ENCODE assay signal across 7 cellular contexts in the genomic region with DNA sequence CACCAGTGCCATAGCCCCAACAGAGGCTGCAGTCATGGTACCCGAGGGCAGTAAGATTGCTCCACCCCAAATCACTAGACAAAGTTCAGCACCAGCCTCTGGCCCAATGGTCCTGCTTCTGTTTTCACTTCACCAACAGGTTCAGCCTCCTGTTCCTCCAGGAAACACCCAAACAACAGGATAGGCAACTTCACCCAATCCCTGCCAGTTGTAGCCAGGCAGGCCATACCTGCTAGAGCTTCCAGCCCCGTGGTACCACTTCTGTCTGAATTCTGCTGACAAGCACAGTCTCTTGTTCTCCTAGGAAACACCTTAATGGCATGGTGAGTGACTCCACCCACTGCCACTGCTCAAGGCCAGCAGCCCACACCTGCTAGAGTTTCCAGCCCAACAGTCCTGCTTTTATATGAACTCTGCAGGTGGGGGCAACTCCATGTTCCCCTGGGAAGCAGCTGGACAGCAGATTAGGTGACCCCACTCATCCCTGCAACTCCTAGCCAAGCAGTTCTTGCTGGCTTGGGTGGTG. TPM values are rescaled to one million over a fixed set of nuclear protein-coding genes. Genes with fewer than 3 reads are reported as not detected.
DNase-seq lines count a peak whose midpoint lies in the region; ATAC-seq and TF ChIP-seq lines count a peak whose summit lies in the region.
"Not testable (repeated sequence)": the region's sequence is repeated elsewhere in the genome, so short reads cannot be mapped to it uniquely, and the experiment has no call there.

No MANE protein-coding gene starts in this region.

- not testable (repeated sequence) for H3K36me3 ChIP-seq in MM.1S (replicated peaks; ENCODE audit: insufficient read depth, low read length); endodermal cell (ENCODE audit: control insufficient read depth, insufficient read depth, low read length); mesenchymal stem cell (ENCODE audit: control insufficient read depth in 1 of 2, insufficient read depth in 2 of 2, low read depth in 1 of 2, low read length in 2 of 2)

- peaks cover 14% of the 10 kb centered on the region for H3K4me1 Mint-ChIP-seq in activated T-cell treated with anti-CD3 and anti-CD28 coated beads, Interleukin-2, amount 50 U/mL, for 24 hours (ENCODE audit: low read depth)
- H3K4me1 Mint-ChIP-seq in endodermal cell = not testable (repeated sequence)
- peaks cover 42% of the 10 kb centered on the region for H3K4me1 Mint-ChIP-seq in stimulated activated memory B cell treated with anti-CD40 and anti-IgM and Interleukin-4, amounts not matched to agents 10 μg/mL and 1 μg/mL and 100 μg/mL, for 72 hours

- H4K8ac ChIP-seq in mesenchymal stem cell (ENCODE audit: low read length) = not testable (repeated sequence)

- not testable (repeated sequence) for H2AK5ac ChIP-seq in mesenchymal stem cell (ENCODE audit: low read length, severe bottlenecking)

- H2BK15ac ChIP-seq in mesenchymal stem cell (ENCODE audit: low read depth, poor library complexity, severe bottlenecking) = peak overlapping the region; percentile 48

- H2AFZ ChIP-seq in MM.1S (ENCODE audit: low read length); mesenchymal stem cell (ENCODE audit: low read depth, low read length): not testable (repeated sequence)

- not testable (repeated sequence) for H3K36me3 Mint-ChIP-seq in activated T-cell treated with anti-CD3 and anti-CD28 coated beads, Interleukin-2, amount 50 U/mL, for 24 hours (ENCODE audit: low read depth); endodermal cell (ENCODE audit: low read depth); stimulated activated memory B cell treated with anti-CD40 and anti-IgM and Interleukin-4, amounts not matched to agents 10 μg/mL and 1 μg/mL and 100 μg/mL, for 72 hours

- not testable (repeated sequence) for H4K20me1 ChIP-seq in MM.1S (ENCODE audit: insufficient read depth, low read length)

- not testable (repeated sequence) for H3K27ac Mint-ChIP-seq in activated T-cell treated with anti-CD3 and anti-CD28 coated beads, Interleukin-2, amount 50 U/mL, for 24 hours; endodermal cell
- H3K27ac Mint-ChIP-seq in stimulated activated memory B cell treated with anti-CD40 and anti-IgM and Interleukin-4, amounts not matched to agents 10 μg/mL and 1 μg/mL and 100 μg/mL, for 72 hours = peak overlapping the region; percentile 73

- not testable (repeated sequence) for H3K79me2 ChIP-seq in MM.1S (ENCODE audit: low read length)

- not testable (repeated sequence) for H3K9me3 Mint-ChIP-seq in activated T-cell treated with anti-CD3 and anti-CD28 coated beads, Interleukin-2, amount 50 U/mL, for 24 hours; endodermal cell; stimulated activated memory B cell treated with anti-CD40 and anti-IgM and Interleukin-4, amounts not matched to agents 10 μg/mL and 1 μg/mL and 100 μg/mL, for 72 hours

- DNase-seq in MM.1S (peak; percentile 47), NCI-H748 (lab: John Stamatoyannopoulos, UW; ENCODE audit: unreplicated experiment) (peak; percentile 51), endodermal cell (peak; percentile 38)
- peak; percentile 32 for DNase-seq in activated T-cell treated with anti-CD3 and anti-CD28 coated beads, Interleukin-2, amount 50 U/mL, for 24 hours
- DNase-seq in mesenchymal stem cell = not testable (repeated sequence)

- H3K27me3 Mint-ChIP-seq in activated T-cell treated with anti-CD3 and anti-CD28 coated beads, Interleukin-2, amount 50 U/mL, for 24 hours = peaks cover 12% of the 10 kb centered on the region
- H3K27me3 Mint-ChIP-seq in endodermal cell (ENCODE audit: insufficient read depth); stimulated activated memory B cell treated with anti-CD40 and anti-IgM and Interleukin-4, amounts not matched to agents 10 μg/mL and 1 μg/mL and 100 μg/mL, for 72 hours: not testable (repeated sequence)

- not testable (repeated sequence) for H3K9me2 ChIP-seq in MM.1S (replicated peaks; ENCODE audit: insufficient read depth, low read length)

- H3K4me1 ChIP-seq in MM.1S (ENCODE audit: low read length) = peaks cover 19% of the 10 kb centered on the region
- H3K4me1 ChIP-seq in endodermal cell (ENCODE audit: control insufficient read depth, insufficient read depth, low read length); mesenchymal stem cell (ENCODE audit: control insufficient read depth, insufficient read depth, low read depth, low read length): not testable (repeated sequence)

- H3K4me3 Mint-ChIP-seq in activated T-cell treated with anti-CD3 and anti-CD28 coated beads, Interleukin-2, amount 50 U/mL, for 24 hours; endodermal cell; stimulated activated memory B cell treated with anti-CD40 and anti-IgM and Interleukin-4, amounts not matched to agents 10 μg/mL and 1 μg/mL and 100 μg/mL, for 72 hours: not testable (repeated sequence)

- not testable (repeated sequence) for H3F3A ChIP-seq in MM.1S (ENCODE audit: insufficient read depth, low read length)

- H2BK12ac ChIP-seq in mesenchymal stem cell (ENCODE audit: low read length in 2 of 2) = not testable (repeated sequence)

- not testable (repeated sequence) for TF ChIP-seq CTCF in MM.1S (IDR thresholded peaks at IDR 0.05; ENCODE audit: low read length); endodermal cell (conservative IDR thresholded peaks at IDR 0.05)

- H3K4ac ChIP-seq in mesenchymal stem cell (ENCODE audit: low read depth in 1 of 2, low read length in 2 of 2) = not testable (repeated sequence)

- H3K18ac ChIP-seq in mesenchymal stem cell (ENCODE audit: low read depth in 1 of 2, low read length in 2 of 2) = not testable (repeated sequence)

- peak overlapping the region; percentile 43; the same call in 1 of the 2 replicates for H3K4me2 ChIP-seq in MM.1S (ENCODE audit: low read depth, low read length)
- not testable (repeated sequence) for H3K4me2 ChIP-seq in mesenchymal stem cell (ENCODE audit: low read length, poor library complexity, severe bottlenecking)

- not testable (repeated sequence) for H3K9ac ChIP-seq in MM.1S (ENCODE audit: low read length); endodermal cell (ENCODE audit: extremely low read depth, low read length, poor library complexity, severe bottlenecking); mesenchymal stem cell (ENCODE audit: low read length)

- not testable (repeated sequence) for H3K4me3 ChIP-seq in MM.1S (ENCODE audit: low read length); endodermal cell (ENCODE audit: low read length); mesenchymal stem cell (ENCODE audit: insufficient read depth in 1 of 2, low read depth in 1 of 2, low read length in 2 of 2)

- not testable (repeated sequence) for H3K79me1 ChIP-seq in mesenchymal stem cell (replicated peaks; ENCODE audit: low read length, poor library complexity, severe bottlenecking)

- H3K27ac ChIP-seq in MM.1S (ENCODE audit: low read length) = peak overlapping the region; percentile 17; the same call in 1 of the 2 replicates
- not testable (repeated sequence) for H3K27ac ChIP-seq in endodermal cell (ENCODE audit: low read depth, low read length); mesenchymal stem cell (ENCODE audit: low read length, poor library complexity, severe bottlenecking)

- not testable (repeated sequence) for H2BK120ac ChIP-seq in mesenchymal stem cell (ENCODE audit: low read depth, low read length)

- WGBS in endodermal cell (ENCODE audit: insufficient coverage in 1 of 2, insufficient read length in 1 of 2), 2 experiments = 66 to 100% methylated on average over 1 to 2 of the region's 2 CpGs
- WGBS in mesenchymal stem cell = 51% methylated on average over 2 of the region's 2 CpGs

- H4K91ac ChIP-seq in mesenchymal stem cell (ENCODE audit: low read length) = not testable (repeated sequence)

- H3K23ac ChIP-seq in mesenchymal stem cell (ENCODE audit: low read length in 2 of 2) = not testable (repeated sequence)

- not testable (repeated sequence) for H3K27me3 ChIP-seq in MM.1S (replicated peaks; ENCODE audit: insufficient read depth, low read length); endodermal cell (ENCODE audit: control insufficient read depth, insufficient read depth, low read length, poor library complexity, severe bottlenecking)
- H3K27me3 ChIP-seq in mesenchymal stem cell (ENCODE audit: control insufficient read depth in 1 of 2, insufficient read depth in 1 of 2, low read length in 2 of 2) = peaks cover 4 to 18% of the 10 kb centered on the region in 2 experiments

- H3K14ac ChIP-seq in mesenchymal stem cell (ENCODE audit: low read length in 2 of 2) = not testable (repeated sequence)

- not testable (repeated sequence) for H3K9me3 ChIP-seq in MM.1S (replicated peaks; ENCODE audit: insufficient read depth, low read length); endodermal cell (ENCODE audit: control insufficient read depth, low read length); mesenchymal stem cell (ENCODE audit: control insufficient read depth, low read length)

- peak; percentile 12 for ATAC-seq in GM18498 (IDR thresholded peaks at IDR 0.05; ENCODE audit: unreplicated experiment)
- ATAC-seq in stimulated activated memory B cell treated with anti-CD40 and anti-IgM and Interleukin-4, amounts not matched to agents 10 μg/mL and 1 μg/mL and 100 μg/mL, for 72 hours = not testable (repeated sequence)

- H2BK5ac ChIP-seq in mesenchymal stem cell (ENCODE audit: low read depth, low read length, poor library complexity, severe bottlenecking) = not testable (repeated sequence)

RNA-seq across cellular contexts. Expression of a gene that starts 25.0 kb away (rescaled TPM):
- 10 to 100 TPM; 48.8 to 53.6 TPM for total RNA-seq in endodermal cell
- 58.9 TPM for polyA plus RNA-seq in endodermal cell (2013, experiment 1 of 2)
- 58.6 TPM for polyA plus RNA-seq in endodermal cell (2013, experiment 2 of 2)
- 37.0 TPM for polyA plus RNA-seq in mesenchymal stem cell (2013, experiment 1 of 2)
- polyA plus RNA-seq in mesenchymal stem cell (2013, experiment 2 of 2) = 37.8 TPM
